24 cellular contexts compared by ENCODE assay signal in genomic region chr14:29271669-29272068, GRCh38.
"Had no signal": no experiment of that assay in that cellular context is flagged by ENCODE, and none has a peak within 500 bp of the region (broad histone marks: within the 10 kb centered on the region; RNA-seq: fewer than 3 reads in every experiment).

No MANE protein-coding gene starts in this region.

- ATAC-seq: natural killer cell; psoas muscle; right lobe of liver; stimulated activated memory B cell treated with anti-CD40 and anti-IgM and Interleukin-4, amounts not matched to agents 10 μg/mL and 1 μg/mL and 100 μg/mL, for 72 hours; stimulated activated naive CD8-positive, alpha-beta T cell treated with anti-CD3 and anti-CD28 coated beads, Interleukin-15, amount 100 ng/mL, for 72 hours had no signal

- H3K27me3 ChIP-seq: neural progenitor cell, neutrophil, right lobe of liver, tibial nerve, uterus had no signal

- H3K4me1 ChIP-seq: left ventricle myocardium inferior, psoas muscle, right lobe of liver, tibial nerve, uterus had no signal

- H3K4me3 ChIP-seq: left ventricle myocardium inferior, lung, neural progenitor cell, psoas muscle, right lobe of liver, smooth muscle cell, tibial nerve, uterus had no signal

- H3K79me2 ChIP-seq: parathyroid adenoma had no signal

- H3K4me2 ChIP-seq: neural progenitor cell, smooth muscle cell had no signal

- H3K9ac ChIP-seq: neural progenitor cell, parathyroid adenoma had no signal

- H2AFZ ChIP-seq: neural progenitor cell, parathyroid adenoma had no signal

- H3K27ac ChIP-seq: left ventricle myocardium inferior, neural progenitor cell, neutrophil, parathyroid adenoma, psoas muscle, right lobe of liver, tibial nerve, uterus had no signal

- H3K9me3 ChIP-seq: left ventricle myocardium inferior, neutrophil, psoas muscle, right lobe of liver, tibial nerve, uterus had no signal

- H3K36me3 ChIP-seq: left ventricle myocardium inferior, neural progenitor cell, neutrophil, right lobe of liver, tibial nerve, uterus had no signal

- DNase-seq: islet precursor cell; left ventricle myocardium inferior; mesendoderm; naive B cell; natural killer cell; nephron progenitor cell; occipital lobe; psoas muscle; right lobe of liver; stimulated activated CD4-positive, alpha-beta T cell treated with anti-CD3 and anti-CD28 coated beads, Interleukin-1b, Interleukin-23, amount 100 ng/mL, for 48 hours; stimulated activated CD4-positive, alpha-beta T cell treated with anti-CD3 and anti-CD28 coated beads, Interleukin-2, amount 100 ng/mL, for 48 hours; stimulated activated CD4-positive, alpha-beta T cell treated with anti-CD3 and anti-CD28 coated beads, Interleukin-4, amount 100 ng/mL, for 4 hours; stimulated activated CD8-positive, alpha-beta memory T cell treated with anti-CD3 and anti-CD28 coated beads, Interleukin-4, amount 100 ng/mL, for 48 hours; stimulated activated naive CD4-positive, alpha-beta T cell treated with Interleukin-2 at 50 U/mL for 16 hours; stimulated activated naive CD8-positive, alpha-beta T cell treated with anti-CD3 and anti-CD28 coated beads, Interleukin-15, amount 100 ng/mL, for 72 hours; substantia nigra; uterus had no signal
